9 cellular contexts compared by ENCODE assay signal in the genomic region with DNA sequence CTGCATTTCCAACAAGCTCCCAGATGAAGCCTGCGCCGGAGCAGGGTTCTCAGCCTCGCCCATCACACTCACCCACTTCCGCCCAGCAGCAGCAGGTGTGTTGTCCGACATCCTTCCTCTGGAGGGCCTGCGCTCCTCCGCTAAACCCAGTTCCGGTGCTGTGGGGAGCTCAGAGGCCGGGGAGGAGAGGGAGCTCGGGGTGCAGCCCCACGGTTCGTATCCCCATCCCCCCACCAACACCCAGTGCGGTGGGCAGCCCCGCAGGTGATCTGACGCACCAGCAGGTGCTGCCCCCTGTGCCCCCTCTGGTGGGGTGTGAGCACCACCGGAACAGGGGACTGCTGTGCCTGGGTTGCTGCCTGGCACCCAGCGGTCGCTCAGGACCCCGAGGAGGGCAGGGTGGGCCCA. TPM values are rescaled to one million over a fixed set of nuclear protein-coding genes. Genes with fewer than 3 reads are reported as not detected.
DNase-seq lines count a peak whose midpoint lies in the region; TF ChIP-seq lines count a peak whose summit lies in the region.
"Had no signal": no experiment of that assay in that cellular context is flagged by ENCODE, and none has a peak within 500 bp of the region (broad histone marks: within the 10 kb centered on the region; RNA-seq: fewer than 3 reads in every experiment).

No MANE protein-coding gene starts in this region.

- TF ChIP-seq POLR2A in breast epithelium (IDR thresholded peaks at IDR 0.05): no peak
- no peak for TF ChIP-seq POLR2A in vagina (IDR thresholded peaks at IDR 0.05)
- no peak for TF ChIP-seq POLR2A in erythroblast (IDR thresholded peaks at IDR 0.05; ENCODE audit: low read length)

- H3K4me2 ChIP-seq in mammary epithelial cell (ENCODE audit: insufficient read depth, low read depth, low read length) (no peak overlapping the region), trophoblast cell (ENCODE audit: low read length) (no peak overlapping the region)

- H3K27ac ChIP-seq in breast epithelium (peak overlapping the region; percentile 71), mammary epithelial cell (ENCODE audit: insufficient read depth, low read depth, low read length) (no peak overlapping the region), vagina (peak overlapping the region; percentile 43), trophoblast cell (ENCODE audit: low read depth, low read length) (no peak overlapping the region)

- WGBS in mammary epithelial cell (ENCODE audit: low coverage, missing lambda C conversion rate): no CpG with 5 or more reads among the region's 19 CpGs
- no CpG with 5 or more reads among the region's 19 CpGs for WGBS in trophoblast cell (ENCODE audit: extremely low coverage, insufficient coverage, insufficient read length)

- no peak overlapping the region for H3K4ac ChIP-seq in trophoblast cell (ENCODE audit: low read depth, low read length)

- peak overlapping the region; percentile 85 for H3K27ac Mint-ChIP-seq in activated CD4-positive, alpha-beta T cell treated with anti-CD3 and anti-CD28 coated beads, Interleukin-2, amount 10 ng/mL, durations not matched to agents 7 days and 5 days

- no peaks in the 10 kb centered on the region for H4K20me1 ChIP-seq in mammary epithelial cell (ENCODE audit: insufficient read depth, low read length)

- TF ChIP-seq CTCF in breast epithelium (IDR thresholded peaks at IDR 0.05): peak in 1 of 3 donors; percentile 15
- TF ChIP-seq CTCF in mammary epithelial cell (conservative IDR thresholded peaks at IDR 0.05 in 1 of 2, IDR thresholded peaks at IDR 0.05 in 1 of 2; ENCODE audit: extremely low read depth in 1 of 2, insufficient read depth in 1 of 2, low read depth in 1 of 2, low read length in 2 of 2): no peak
- TF ChIP-seq CTCF in vagina (IDR thresholded peaks at IDR 0.05): no peak

- peak overlapping the region; percentile 77 for H3K4me3 Mint-ChIP-seq in activated CD4-positive, alpha-beta T cell treated with anti-CD3 and anti-CD28 coated beads, Interleukin-2, amount 10 ng/mL, durations not matched to agents 7 days and 5 days

- no TSS peak for BruUV-seq in mammary epithelial cell (replicated peaks; lab: Mats Ljungman, UMichigan)

- no peak overlapping the region for H2AK5ac ChIP-seq in trophoblast cell (ENCODE audit: low read length)

- no peaks in the 10 kb centered on the region for H3K36me3 Mint-ChIP-seq in activated CD4-positive, alpha-beta T cell treated with anti-CD3 and anti-CD28 coated beads, Interleukin-2, amount 10 ng/mL, durations not matched to agents 7 days and 5 days (ENCODE audit: low read depth)

- H3K23ac ChIP-seq in trophoblast cell (ENCODE audit: low read length): no peak overlapping the region

- no peak overlapping the region for H2BK12ac ChIP-seq in trophoblast cell (ENCODE audit: low read length)

- in situ Hi-C loops in mammary epithelial cell (cut with MboI; ENCODE audit: low sequenced_read_pairs in 2 of 2): loop anchor here in 1 of 2 donors (10.0 kb wide), 1 partner anchor 1009 kb away; no protein-coding TSS in a partner anchor

- peaks cover 17% of the 10 kb centered on the region for H3K79me2 ChIP-seq in mammary epithelial cell (ENCODE audit: insufficient read depth, low read length)
- peaks cover 9% of the 10 kb centered on the region for H3K79me2 ChIP-seq in trophoblast cell (ENCODE audit: control insufficient read depth, insufficient read depth, low read length, poor library complexity)

- POLR2A ChIA-PET in activated CD4-positive, alpha-beta T cell treated with anti-CD3 and anti-CD28 coated beads, Interleukin-2, amount 10 ng/mL, durations not matched to agents 7 days and 5 days (lab: Charles Lee): interaction anchor here (0.7 kb wide), 1 partner anchor 170 kb away, joined by 4 read pairs; a partner anchor contains a TSS

- DNase-seq in breast epithelium (ENCODE audit: low spot score in 2 of 2) (no peak), mammary epithelial cell (no peak), germinal center (ENCODE audit: low spot score) (peak; percentile 34), vagina (ENCODE audit: extremely low spot score in 2 of 2) (no peak), trophoblast cell (no peak), erythroblast (lab: John Stamatoyannopoulos, UW) (no peak), KG1 (lab: John Stamatoyannopoulos, UW) (no peak)
- peak; percentile 63 for DNase-seq in activated CD4-positive, alpha-beta T cell treated with anti-CD3 and anti-CD28 coated beads, Interleukin-2, amount 10 ng/mL, durations not matched to agents 7 days and 5 days
- DNase-seq: effector CD4-positive, alpha-beta T cell had no signal

- H2AFZ ChIP-seq in mammary epithelial cell (ENCODE audit: low read depth, low read length): no peak overlapping the region
- H2AFZ ChIP-seq in trophoblast cell (ENCODE audit: insufficient read depth, low read length, poor library complexity): no peak overlapping the region

- no peak overlapping the region for H2BK120ac ChIP-seq in trophoblast cell (ENCODE audit: insufficient read depth, low read length, poor library complexity)

- peaks cover 15 to 17% of the 10 kb centered on the region in 2 donors for H3K4me1 ChIP-seq in breast epithelium
- peaks cover 31% of the 10 kb centered on the region for H3K4me1 ChIP-seq in mammary epithelial cell (ENCODE audit: insufficient read depth, low read length)
- H3K4me1 ChIP-seq in vagina: peaks cover 27% of the 10 kb centered on the region
- peaks cover 14 to 20% of the 10 kb centered on the region in 2 experiments for H3K4me1 ChIP-seq in trophoblast cell (ENCODE audit: control insufficient read depth in 1 of 2, insufficient read depth in 2 of 2, low read length in 2 of 2)

- no peak overlapping the region for H3K18ac ChIP-seq in trophoblast cell (ENCODE audit: low read length)

- H3K9ac ChIP-seq in mammary epithelial cell (ENCODE audit: insufficient read depth, low read length) (no peak overlapping the region), trophoblast cell (ENCODE audit: low read length) (no peak overlapping the region)

- H3K4me3 ChIP-seq in breast epithelium: peak overlapping the region in 2 of 3 donors; percentile 35 to 59
- no peak overlapping the region for H3K4me3 ChIP-seq in mammary epithelial cell (replicated peaks in 1 of 3; ENCODE audit: insufficient read depth in 1 of 3, low read depth in 2 of 3, low read length in 3 of 3)
- H3K4me3 ChIP-seq in vagina: peak overlapping the region in 1 of 2 donors; percentile 14
- H3K4me3 ChIP-seq in trophoblast cell (ENCODE audit: low read depth, low read length): no peak overlapping the region

- no peaks in the 10 kb centered on the region for H3K9me3 ChIP-seq in breast epithelium
- H3K9me3 ChIP-seq in mammary epithelial cell (replicated peaks; ENCODE audit: insufficient read depth, low read length): no peaks in the 10 kb centered on the region
- no peaks in the 10 kb centered on the region for H3K9me3 ChIP-seq in vagina
- no peaks in the 10 kb centered on the region for H3K9me3 ChIP-seq in trophoblast cell (ENCODE audit: insufficient read depth, low read depth, low read length)

- no peak overlapping the region for H4K8ac ChIP-seq in trophoblast cell (ENCODE audit: low read depth, low read length)

- peaks cover 12% of the 10 kb centered on the region for H3K79me1 ChIP-seq in trophoblast cell (ENCODE audit: low read length)

- H3K9me3 Mint-ChIP-seq in activated CD4-positive, alpha-beta T cell treated with anti-CD3 and anti-CD28 coated beads, Interleukin-2, amount 10 ng/mL, durations not matched to agents 7 days and 5 days: no peaks in the 10 kb centered on the region

- H3K27me3 ChIP-seq in breast epithelium (peaks cover 0 to 36% of the 10 kb centered on the region in 2 donors), mammary epithelial cell (ENCODE audit: insufficient read depth, low read length) (no peaks in the 10 kb centered on the region), vagina (no peaks in the 10 kb centered on the region), trophoblast cell (ENCODE audit: insufficient read depth, low read length) (no peaks in the 10 kb centered on the region)

- no peak overlapping the region for H4K91ac ChIP-seq in trophoblast cell (ENCODE audit: low read depth, low read length)

- H3K4me1 Mint-ChIP-seq in activated CD4-positive, alpha-beta T cell treated with anti-CD3 and anti-CD28 coated beads, Interleukin-2, amount 10 ng/mL, durations not matched to agents 7 days and 5 days: peaks cover 43% of the 10 kb centered on the region

- no peak overlapping the region for H4K12ac ChIP-seq in trophoblast cell (ENCODE audit: low read depth, low read length)

- CTCF ChIA-PET in mammary epithelial cell (lab: Charles Lee; ENCODE audit: low non-redundant PET): no interaction called here
- CTCF ChIA-PET in activated CD4-positive, alpha-beta T cell treated with anti-CD3 and anti-CD28 coated beads, Interleukin-2, amount 10 ng/mL, durations not matched to agents 7 days and 5 days (lab: Charles Lee): interaction anchor here (1.2 to 1.5 kb wide), 4 partner anchors 11 to 132 kb away, joined by 3 to 12 read pairs (median 3); no protein-coding TSS in a partner anchor

- no peaks in the 10 kb centered on the region for H3K36me3 ChIP-seq in breast epithelium
- no peaks in the 10 kb centered on the region for H3K36me3 ChIP-seq in mammary epithelial cell (ENCODE audit: insufficient read depth, low read length)
- H3K36me3 ChIP-seq in vagina: no peaks in the 10 kb centered on the region
- no peaks in the 10 kb centered on the region for H3K36me3 ChIP-seq in trophoblast cell (ENCODE audit: control insufficient read depth in 1 of 2, insufficient read depth in 2 of 2, low read length in 2 of 2)

- H3K27me3 Mint-ChIP-seq in activated CD4-positive, alpha-beta T cell treated with anti-CD3 and anti-CD28 coated beads, Interleukin-2, amount 10 ng/mL, durations not matched to agents 7 days and 5 days: no peaks in the 10 kb centered on the region

- intact Hi-C loops in breast epithelium (cut with DNase I; ENCODE audit: low total_unique reads) (no loop called here), mammary epithelial cell (cut with micrococcal nuclease) (no loop called here), vagina (cut with DNase I) (loop anchor here (5.0 to 10.0 kb wide), 4 partner anchors 229 to 1001 kb away; a partner anchor contains a TSS)

- H3K14ac ChIP-seq in trophoblast cell (ENCODE audit: low read length): no peak overlapping the region

- H2BK5ac ChIP-seq in trophoblast cell (ENCODE audit: low read depth, low read length, poor library complexity): no peak overlapping the region

- dilution Hi-C loops in mammary epithelial cell (cut with HindIII; ENCODE audit: low sequenced_read_pairs): no loop called here

RNA-seq across cellular contexts. Expression of a gene that starts 3.4 kb away (rescaled TPM):
- total RNA-seq in breast epithelium: 10 to 100 TPM; 23.3 to 37.4 (median 24.1) TPM
- 10 to 100 TPM; 29.5 to 32.8 TPM for total RNA-seq in mammary epithelial cell
- 22.4 TPM for polyA plus RNA-seq in mammary epithelial cell
- 10.7 TPM for polyA minus RNA-seq in mammary epithelial cell
- total RNA-seq in activated CD4-positive, alpha-beta T cell treated with anti-CD3 and anti-CD28 coated beads, Interleukin-2, amount 10 ng/mL, durations not matched to agents 7 days and 5 days: 10 to 100 TPM in 1 of 2 experiments, 1 to 10 TPM in 1; 9.2 to 10.3 TPM
- 15.2 TPM for total RNA-seq in vagina
- polyA plus RNA-seq in trophoblast cell (2013): 9.4 and 9.5 TPM in 2 replicates

RNA-seq across cellular contexts. Expression of a gene that starts 24.2 kb away (rescaled TPM):
- total RNA-seq in breast epithelium (10 to 100 TPM; 58.3 to 75.1 (median 70.4) TPM), mammary epithelial cell (100 to 1,000 TPM in 1 of 2 donors, 10 to 100 TPM in 1; 45.5 to 162 TPM), vagina (49.6 TPM)
- 131 TPM for polyA plus RNA-seq in mammary epithelial cell
- polyA minus RNA-seq in mammary epithelial cell: 246 TPM
- 100 to 1,000 TPM; 156 to 159 TPM for total RNA-seq in activated CD4-positive, alpha-beta T cell treated with anti-CD3 and anti-CD28 coated beads, Interleukin-2, amount 10 ng/mL, durations not matched to agents 7 days and 5 days
- polyA plus RNA-seq in trophoblast cell (2013): 186 and 190 TPM in 2 replicates

RNA-seq across cellular contexts. Expression of a gene that starts 24.5 kb away (rescaled TPM):
- total RNA-seq in breast epithelium: 10 to 100 TPM in 2 of 3 donors, 1 to 10 TPM in 1; 4.0 to 18.1 (median 17.7) TPM
- 10 to 100 TPM in 1 of 2 donors, 1 to 10 TPM in 1; 9.8 to 12.8 TPM for total RNA-seq in mammary epithelial cell
- 4.0 TPM for polyA plus RNA-seq in mammary epithelial cell
- polyA minus RNA-seq in mammary epithelial cell: 9.5 TPM
- total RNA-seq in activated CD4-positive, alpha-beta T cell treated with anti-CD3 and anti-CD28 coated beads, Interleukin-2, amount 10 ng/mL, durations not matched to agents 7 days and 5 days: 1 to 10 TPM; 6.7 to 8.1 TPM
- 11.8 TPM for total RNA-seq in vagina
- 3.2 and 3.5 TPM in 2 replicates for polyA plus RNA-seq in trophoblast cell (2013)

Comparison
In these comparisons a context has a peak if more than half of its experiments do, and no peak if none do; other contexts are left out.
1. H3K27ac ChIP-seq: peak in breast epithelium (2 of 2) and vagina (single experiment); none in mammary epithelial cell (single experiment) and trophoblast cell (single experiment).
2. H3K4me3 ChIP-seq: peak in breast epithelium (2 of 3); none in mammary epithelial cell (0 of 3) and trophoblast cell (single experiment).
3. DNase-seq: peak in activated CD4-positive, alpha-beta T cell treated with anti-CD3 and anti-CD28 coated beads, Interleukin-2, amount 10 ng/mL, durations not matched to agents 7 days and 5 days (single experiment) and germinal center (single experiment); none in breast epithelium (0 of 2), mammary epithelial cell (single experiment), vagina (0 of 2), trophoblast cell (0 of 2), erythroblast (0 of 2) and KG1 (single experiment).